1 cellular context compared by ENCODE assay signal in genomic region chr9:125745682-125746016, GRCh38.
TF ChIP-seq lines count a peak whose summit lies in the region.

No MANE protein-coding gene starts in this region.

TF ChIP-seq in GM12878, 131 proteins besides CTCF, POLR2A, EP300 and RAD21:
- TF ChIP-seq CHD2 (IDR thresholded peaks at IDR 0.05; ENCODE audit: borderline replicate concordance, low read depth, low read length) (no peak), YY1 (IDR thresholded peaks at IDR 0.05; ENCODE audit: low read depth, low read length) (no peak), SKIL (IDR thresholded peaks at IDR 0.05; ENCODE audit: low read depth, poor library complexity, severe bottlenecking) (no peak), CREM (IDR thresholded peaks at IDR 0.05; ENCODE audit: low read depth) (no peak)
